22 cellular contexts compared by ENCODE assay signal in genomic region chr14:91070572-91070971, GRCh38.
"Had no signal": no experiment of that assay in that cellular context is flagged by ENCODE, and none has a peak within 500 bp of the region (broad histone marks: within the 10 kb centered on the region; RNA-seq: fewer than 3 reads in every experiment).

No MANE protein-coding gene starts in this region.

- H3K9me3 ChIP-seq: esophagus muscularis mucosa, left lung, lower lobe of right lung, mucosa of descending colon had no signal

- H3K4me1 ChIP-seq: foreskin keratinocyte, left lung, lower lobe of right lung had no signal

- ATAC-seq: foreskin keratinocyte, gastroesophageal sphincter, heart left ventricle, left cardiac atrium, left lung, left ventricle myocardium superior, lower lobe of right lung had no signal

- H3K4me3 Mint-ChIP-seq: immature natural killer cell, mesothelial cell of epicardium, naive B cell had no signal

- H3K27ac ChIP-seq: coronary artery, dorsolateral prefrontal cortex, esophagus muscularis mucosa, foreskin keratinocyte, gastroesophageal sphincter, heart left ventricle, hepatocyte, left lung, lower lobe of right lung had no signal

- H3K9me3 Mint-ChIP-seq: immature natural killer cell had no signal

- H3K27ac Mint-ChIP-seq: mesothelial cell of epicardium had no signal

- DNase-seq: dermis blood vessel endothelial cell; dorsolateral prefrontal cortex; effector CD4-positive, alpha-beta T cell; effector memory CD4-positive, alpha-beta T cell; foreskin keratinocyte; heart left ventricle; hypothalamus; immature natural killer cell; islet precursor cell; kidney; left cardiac atrium; left lung; left ventricle myocardium superior; lower lobe of right lung; mesenchymal stem cell; mucosa of descending colon; naive B cell had no signal

- H3K4me3 ChIP-seq: coronary artery, dorsolateral prefrontal cortex, esophagus muscularis mucosa, gastroesophageal sphincter, heart left ventricle, hepatocyte, left lung, lower lobe of right lung, mucosa of descending colon had no signal

- H3K27me3 Mint-ChIP-seq: naive B cell had no signal

- H3K36me3 ChIP-seq: esophagus muscularis mucosa, gastroesophageal sphincter, heart left ventricle, left lung, lower lobe of right lung had no signal
